Comparison of ENCODE assay signal across 30 cellular contexts in genomic region chr1:179269071-179269470, GRCh38.
"Had no signal": no experiment of that assay in that cellular context is flagged by ENCODE, and none has a peak within 500 bp of the region (broad histone marks: within the 10 kb centered on the region; RNA-seq: fewer than 3 reads in every experiment).

No MANE protein-coding gene starts in this region.

- H3K27ac ChIP-seq: ascending aorta, cardiac muscle cell, colonic mucosa, VCaP had no signal

- H3K9me3 ChIP-seq: ascending aorta, colonic mucosa had no signal

- H3K4me1 ChIP-seq: ascending aorta, colonic mucosa had no signal

- H3K4me3 ChIP-seq: ascending aorta, cardiac muscle cell, colonic mucosa had no signal

- FAIRE-seq: bronchial epithelial cell had no signal

- ATAC-seq: activated CD4-positive, alpha-beta T cell treated with anti-CD3 and anti-CD28 coated beads for 36 hours; activated CD8-positive, alpha-beta memory T cell treated with anti-CD3 and anti-CD28 coated beads, Interleukin-2, amount 10 ng/mL, durations not matched to agents 7 days and 5 days; activated CD8-positive, alpha-beta T cell treated with anti-CD3 and anti-CD28 coated beads, Interleukin-2, amount 10 ng/mL, durations not matched to agents 7 days and 5 days; activated naive CD8-positive, alpha-beta T cell treated with anti-CD3 and anti-CD28 coated beads, Interleukin-2, amount 50 U/mL, for 24 hours had no signal

- H3K27me3 ChIP-seq: ascending aorta, cardiac muscle cell, colonic mucosa had no signal

- H3K36me3 ChIP-seq: ascending aorta, cardiac muscle cell, colonic mucosa had no signal

- DNase-seq: activated B cell treated with CpG ODN at 0.5 μM for 24 hours; activated CD4-positive, alpha-beta memory T cell treated with anti-CD3 and anti-CD28 coated beads, Interleukin-2, amount 10 ng/mL, durations not matched to agents 7 days and 5 days; activated CD4-positive, alpha-beta T cell treated with anti-CD3 and anti-CD28 coated beads for 1 hour; activated CD4-positive, alpha-beta T cell treated with anti-CD3 and anti-CD28 coated beads for 36 hours; activated CD4-positive, alpha-beta T cell treated with anti-CD3 and anti-CD28 coated beads for 48 hours; activated CD4-positive, alpha-beta T cell treated with anti-CD3 and anti-CD28 coated beads, Interleukin-2, amount 10 ng/mL, durations not matched to agents 7 days and 5 days; activated CD4-positive, alpha-beta T cell treated with anti-CD3 and anti-CD28 coated beads, Interleukin-2, amount 50 U/mL, for 48 hours; activated CD8-positive, alpha-beta memory T cell treated with anti-CD3 and anti-CD28 coated beads for 24 hours; activated CD8-positive, alpha-beta memory T cell treated with anti-CD3 and anti-CD28 coated beads, Interleukin-2, amount 10 ng/mL, durations not matched to agents 7 days and 5 days; activated CD8-positive, alpha-beta memory T cell treated with anti-CD3 and anti-CD28 coated beads, Interleukin-2, amount 50 U/mL, for 48 hours; activated CD8-positive, alpha-beta T cell treated with anti-CD3 and anti-CD28 coated beads, Interleukin-2, amount 10 ng/mL, durations not matched to agents 7 days and 5 days; activated effector memory CD4-positive, alpha-beta T cell treated with Interleukin-2 at 50 U/mL for 16 hours; activated gamma-delta T cell; activated naive CD4-positive, alpha-beta T cell treated with anti-CD3 and anti-CD28 coated beads, Interleukin-2, amount 10 ng/mL, durations not matched to agents 7 days and 5 days; activated naive CD4-positive, alpha-beta T cell treated with Interleukin-2 at 50 U/mL for 16 hours; activated naive CD8-positive, alpha-beta T cell treated with anti-CD3 and anti-CD28 coated beads, Interleukin-2, amount 10 ng/mL, durations not matched to agents 7 days and 5 days; activated naive CD8-positive, alpha-beta T cell treated with anti-CD3 and anti-CD28 coated beads, Interleukin-2, amount 50 U/mL, for 24 hours; activated T-cell treated with anti-CD3 and anti-CD28 coated beads, Interleukin-2, amount 50 U/mL, for 24 hours; activated T-cell treated with anti-CD3 and anti-CD28 coated beads, Interleukin-2, amount 50 U/mL, for 48 hours; amygdala; anterior cingulate cortex; caudate nucleus; cerebellar nuclear complex; colonic mucosa; T-helper 2 cell; T-helper 9 cell had no signal
